ENCODE assay signal across 15 cellular contexts in the genomic region with DNA sequence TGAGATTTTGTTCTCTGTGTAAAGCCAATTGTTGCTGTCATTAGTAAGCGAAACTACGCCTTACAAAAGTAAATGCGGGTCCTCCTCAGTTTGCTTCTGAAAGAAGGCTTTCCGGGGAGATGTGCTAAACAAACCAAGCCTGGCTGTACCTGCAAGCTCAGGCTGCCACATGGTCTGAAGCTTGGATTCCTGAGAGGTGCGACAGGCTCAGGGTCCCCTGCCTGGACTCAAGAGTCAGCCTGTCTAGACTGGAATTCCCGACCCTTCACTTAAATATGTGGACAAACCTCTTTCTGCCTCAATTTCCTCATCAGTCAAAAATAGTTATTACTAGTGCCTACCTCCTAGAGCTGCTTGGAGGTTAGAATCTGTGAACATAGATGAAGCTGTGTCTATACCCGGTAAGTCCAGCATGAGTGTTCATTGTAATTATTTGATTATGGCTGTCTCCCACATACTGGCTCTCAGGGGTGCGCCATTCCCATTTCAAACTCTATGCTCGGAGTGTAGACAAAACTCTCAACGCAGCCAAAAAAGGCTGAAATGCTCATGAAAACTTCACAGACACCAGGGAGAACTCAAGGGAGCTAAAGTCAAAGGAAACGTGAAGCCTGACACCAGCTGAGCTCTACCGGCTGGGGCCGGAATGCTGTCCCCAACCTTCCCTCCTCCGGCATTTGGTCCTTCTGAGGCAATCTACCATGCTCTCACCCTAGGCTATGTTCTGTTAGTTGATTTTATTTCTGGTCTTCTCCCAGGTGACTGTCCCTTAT. TPM values are rescaled to one million over a fixed set of nuclear protein-coding genes. Genes with fewer than 3 reads are reported as not detected.
A peak's percentile ranks its signal among the peaks of the same experiment; 100 is the strongest.
DNase-seq lines count a peak whose midpoint lies in the region; ATAC-seq and TF ChIP-seq lines count a peak whose summit lies in the region.
"Had no signal": no experiment of that assay in that cellular context is flagged by ENCODE, and none has a peak within 500 bp of the region (broad histone marks: within the 10 kb centered on the region; RNA-seq: fewer than 3 reads in every experiment).

No MANE protein-coding gene starts in this region.

- H3K4me3 ChIP-seq in lower lobe of right lung: no peak overlapping the region
- no peak overlapping the region for H3K4me3 ChIP-seq in smooth muscle cell
- H3K4me3 ChIP-seq in right atrium auricular region: no peak overlapping the region
- H3K4me3 ChIP-seq: left lung had no signal

- no peaks in the 10 kb centered on the region for H3F3A ChIP-seq in smooth muscle cell (ENCODE audit: low read depth)

- peak; percentile 80 for DNase-seq in ELF-1 (ENCODE audit: low read depth, low spot score)
- DNase-seq in astrocyte of the hippocampus (ENCODE audit: low read depth, low spot score): peak; percentile 23
- no peak for DNase-seq in lower lobe of right lung
- DNase-seq in smooth muscle cell (lab: John Stamatoyannopoulos, UW; ENCODE audit: unreplicated experiment): no peak
- no peak for DNase-seq in NCI-H446 (lab: John Stamatoyannopoulos, UW)
- DNase-seq in SHP77 (lab: John Stamatoyannopoulos, UW): no peak
- DNase-seq in DMS153 treated with DMSO at 0.1 percent for 48 hours (lab: John Stamatoyannopoulos, UW; ENCODE audit: unreplicated experiment): no peak
- no peak for DNase-seq in right atrium auricular region (ENCODE audit: low spot score)
- DNase-seq: activated CD4-positive, alpha-beta memory T cell treated with anti-CD3 and anti-CD28 coated beads for 36 hours; activated naive CD4-positive, alpha-beta T cell treated with anti-CD3 and anti-CD28 coated beads, Interleukin-2, amount 10 ng/mL, durations not matched to agents 7 days and 5 days; CD4-positive, CD25-positive, alpha-beta regulatory T cell; cortex of kidney; foreskin fibroblast; left lung; T-helper 1 cell had no signal

- no peak overlapping the region for H2AFZ ChIP-seq in smooth muscle cell (ENCODE audit: low read depth)

- H3K9me3 ChIP-seq in lower lobe of right lung (no peaks in the 10 kb centered on the region), smooth muscle cell (replicated peaks; ENCODE audit: low read depth) (no peaks in the 10 kb centered on the region), right atrium auricular region (no peaks in the 10 kb centered on the region)
- H3K9me3 ChIP-seq: left lung had no signal

- intact Hi-C loops in lower lobe of right lung (cut with DNase I): no loop called here

- peak overlapping the region; percentile 63 for H3K4me2 ChIP-seq in smooth muscle cell

- H4K20me1 ChIP-seq in smooth muscle cell (ENCODE audit: low read depth): no peaks in the 10 kb centered on the region

- H3K36me3 ChIP-seq in lower lobe of right lung (no peaks in the 10 kb centered on the region), smooth muscle cell (ENCODE audit: low read depth) (no peaks in the 10 kb centered on the region), right atrium auricular region (no peaks in the 10 kb centered on the region)
- H3K36me3 ChIP-seq: left lung had no signal

- H3K4me1 ChIP-seq in lower lobe of right lung: peaks cover 16% of the 10 kb centered on the region
- peaks cover 21% of the 10 kb centered on the region for H3K4me1 ChIP-seq in smooth muscle cell (ENCODE audit: low read depth)
- peaks cover 0 to 7% of the 10 kb centered on the region in 2 donors for H3K4me1 ChIP-seq in right atrium auricular region

- H3K9ac ChIP-seq in smooth muscle cell (ENCODE audit: low read depth): no peak overlapping the region

- no peaks in the 10 kb centered on the region for H3K79me2 ChIP-seq in smooth muscle cell (ENCODE audit: low read depth)

- TF ChIP-seq CTCF in lower lobe of right lung (IDR thresholded peaks at IDR 0.05) (no peak), smooth muscle cell (IDR thresholded peaks at IDR 0.05; ENCODE audit: borderline replicate concordance, insufficient read depth, poor library complexity, severe bottlenecking) (no peak), right atrium auricular region (IDR thresholded peaks at IDR 0.05) (no peak)

- no peak for ATAC-seq in lower lobe of right lung

- whole genome bisulfite sequencing in smooth muscle cell (ENCODE audit: low lambda C conversion rate): 78% methylated on average over 14 of the region's 14 CpGs

- H3K27me3 ChIP-seq in lower lobe of right lung (ENCODE audit: low read depth): no peaks in the 10 kb centered on the region
- H3K27me3 ChIP-seq in smooth muscle cell (ENCODE audit: low read depth): no peaks in the 10 kb centered on the region
- H3K27me3 ChIP-seq in right atrium auricular region: no peaks in the 10 kb centered on the region
- H3K27me3 ChIP-seq: left lung had no signal

- peak overlapping the region; percentile 59 for H3K27ac ChIP-seq in lower lobe of right lung
- H3K27ac ChIP-seq in smooth muscle cell (ENCODE audit: low read depth): peak overlapping the region; percentile 68
- H3K27ac ChIP-seq in right atrium auricular region: no peak overlapping the region

RNA-seq across cellular contexts. Expression of a gene that starts 31.4 kb away (rescaled TPM):
- 20.8 TPM for total RNA-seq in lower lobe of right lung
- total RNA-seq in smooth muscle cell: 31.2 and 31.3 TPM in 2 replicates
- 20.2 and 24.4 TPM in 2 replicates for polyA plus RNA-seq in smooth muscle cell
- total RNA-seq in right atrium auricular region: 1 to 10 TPM; 3.0 to 5.3 TPM

RNA-seq across cellular contexts. Expression of a gene that starts 31.8 kb away (rescaled TPM):
- total RNA-seq in lower lobe of right lung: 86.9 TPM
- 92.1 and 102 TPM in 2 replicates for total RNA-seq in smooth muscle cell
- 39.2 and 48.8 TPM in 2 replicates for polyA plus RNA-seq in smooth muscle cell
- total RNA-seq in right atrium auricular region: 10 to 100 TPM; 47.0 to 61.7 TPM

Comparison
In these comparisons a context has a peak if more than half of its experiments do, and no peak if none do; other contexts are left out.
1. DNase-seq: peak in ELF-1 (single experiment) and astrocyte of the hippocampus (single experiment); none in lower lobe of right lung (single experiment), smooth muscle cell (single experiment), NCI-H446 (0 of 2), SHP77 (0 of 2), DMS153 treated with DMSO at 0.1 percent for 48 hours (single experiment) and right atrium auricular region (single experiment).
2. H3K27ac ChIP-seq: peak in lower lobe of right lung (single experiment) and smooth muscle cell (single experiment); none in right atrium auricular region (0 of 2).